In the genomic region with DNA sequence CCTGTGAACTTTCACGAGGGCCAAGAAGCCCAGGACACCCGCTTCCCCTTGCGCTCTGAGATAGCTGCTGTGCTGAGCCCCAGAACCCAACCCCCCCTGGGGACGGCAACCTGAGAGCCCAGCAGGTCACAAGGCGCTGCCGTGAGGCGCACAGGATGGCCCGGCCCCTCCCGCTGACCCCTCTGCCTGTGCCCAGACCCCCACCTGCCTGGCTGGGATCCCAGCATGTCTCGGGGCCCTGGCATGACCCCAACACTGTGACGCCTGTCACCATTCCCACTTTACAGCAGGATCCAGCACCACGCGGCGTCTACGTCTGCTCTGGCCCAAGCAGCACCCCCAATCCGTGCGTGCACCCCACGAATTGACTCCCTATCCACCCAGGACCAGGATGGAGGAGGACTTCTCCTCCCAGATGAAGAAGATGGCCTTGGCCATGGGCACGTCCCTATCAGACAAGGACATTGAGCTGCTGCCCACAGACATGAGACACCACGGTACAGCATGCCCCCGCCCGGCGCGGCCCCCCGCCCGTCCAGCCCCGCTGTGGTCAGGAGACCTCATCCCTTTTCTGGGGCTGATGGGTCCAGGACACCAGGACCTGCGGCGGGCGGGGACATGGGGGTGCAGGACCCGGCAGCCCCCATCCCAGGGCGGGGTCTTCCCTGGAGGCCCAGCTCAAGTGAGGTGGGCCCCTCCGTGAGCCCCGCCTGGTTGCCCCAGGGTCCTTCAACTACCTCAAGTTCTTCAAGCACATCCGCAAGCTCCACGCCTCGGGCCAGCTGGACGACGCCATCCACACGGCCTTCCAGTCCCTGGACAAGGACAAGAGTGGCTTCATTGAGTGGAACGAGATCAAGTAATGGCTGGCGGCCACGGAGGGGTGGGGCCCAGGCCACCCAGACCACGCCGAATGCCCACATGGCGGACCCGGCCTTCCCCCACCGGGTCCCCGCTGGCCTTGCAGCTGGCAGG, we compare ENCODE assay signal across 37 cellular contexts. TPM values are rescaled to one million over a fixed set of nuclear protein-coding genes. Genes with fewer than 3 reads are reported as not detected.
"Had no signal": no experiment of that assay in that cellular context is flagged by ENCODE, and none has a peak within 500 bp of the region (broad histone marks: within the 10 kb centered on the region; RNA-seq: fewer than 3 reads in every experiment).

No MANE protein-coding gene starts in this region.

- H3K4me3 ChIP-seq: K562, MG63, PC-9, SJCRH30, SK-N-MC had no signal

- H3K9me3 ChIP-seq: MG63, SJCRH30 had no signal

- ATAC-seq: K562, Panc1, SK-N-SH treated with all-trans-retinoic acid at 6 μM for 48 hours had no signal

- H3K4me2 ChIP-seq: PC-9 had no signal

- DNase-seq: Kasumi-1, KG1, MG63, NCI-H1048, NCI-H1092 treated with DMSO at 0.1 percent for 48 hours, NCI-H1105 treated with DMSO at 0.1 percent for 48 hours, NCI-H1417, NCI-H1436, NCI-H146, NCI-H1694, NCI-H187, NCI-H1930, NCI-H2029 treated with DMSO at 0.1 percent for 48 hours, NCI-H2081 treated with DMSO at 0.1 percent for 48 hours, NCI-H2107, NCI-H2171, NCI-H226, NCI-H446 treated with DMSO at 0.1 percent for 48 hours, NCI-H510A, NCI-H524, NCI-H526, NCI-H69, NCI-H748 treated with DMSO at 0.1 percent for 48 hours, NCI-H82, PC-9, SHP77, SIG-M5, SJCRH30 had no signal

- H3K27me3 ChIP-seq: MG63 had no signal

- FAIRE-seq: K562, RCC 7860 had no signal

- H3K36me3 ChIP-seq: MG63, SJCRH30 had no signal

- H2AFZ ChIP-seq: PC-9 had no signal

- H3K27ac ChIP-seq: PC-9, SJCRH30, SK-N-MC had no signal

RNA-seq across cellular contexts. Expression of gene AATK, which starts 15.1 kb away (rescaled TPM):
- total RNA-seq: M059J, RPMI7951 had no signal

RNA-seq across cellular contexts. Expression of gene PVALEF, which starts 15.8 kb away (rescaled TPM):
- total RNA-seq: K562, M059J, OCI-LY7, PC-9, RPMI7951, SK-MEL-5 had no signal
- polyA plus RNA-seq: K562 had no signal
